15 cellular contexts compared by ENCODE assay signal in the genomic region with DNA sequence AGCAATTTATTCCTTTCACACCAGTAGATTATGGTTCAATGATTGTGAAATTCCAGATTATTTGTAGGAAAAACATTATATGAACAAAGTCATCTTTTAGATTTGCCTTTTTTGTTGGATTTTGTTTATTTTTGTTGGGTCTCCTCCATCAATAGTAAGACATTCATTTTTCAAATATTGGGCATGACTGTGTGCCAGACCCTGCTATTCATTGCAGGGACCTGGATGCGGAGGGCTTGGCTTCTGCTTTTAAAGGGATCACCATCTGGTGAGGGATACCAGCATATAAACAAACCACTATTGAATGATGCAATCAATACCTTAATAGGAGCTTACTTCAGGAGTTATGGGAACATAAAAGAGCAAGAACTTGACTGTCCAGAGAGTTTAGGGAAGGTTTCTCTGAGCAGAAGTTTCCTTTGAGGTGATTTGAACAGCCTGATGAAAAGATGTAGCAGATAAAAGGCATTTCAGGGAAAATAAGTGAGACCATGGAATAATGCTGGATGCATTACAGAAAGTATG.
DNase-seq lines count a peak whose midpoint lies in the region; TF ChIP-seq lines count a peak whose summit lies in the region.
"Had no signal": no experiment of that assay in that cellular context is flagged by ENCODE, and none has a peak within 500 bp of the region (broad histone marks: within the 10 kb centered on the region; RNA-seq: fewer than 3 reads in every experiment).

No MANE protein-coding gene starts in this region.

- DNase-seq in EH (ENCODE audit: low read depth) (peak; percentile 9), NCI-H1694 treated with DMSO at 0.1 percent for 48 hours (lab: John Stamatoyannopoulos, UW) (peak; percentile 75), NCI-H82 (lab: John Stamatoyannopoulos, UW) (peak; percentile 75), fibroblast of lung (ENCODE audit: low read depth in 2 of 2) (peak; percentile 59 to 74), SW 1271 (lab: John Stamatoyannopoulos, UW) (no peak), putamen (ENCODE audit: low spot score) (no peak), GF-D8 (lab: John Stamatoyannopoulos, UW) (no peak)
- DNase-seq in activated CD4-positive, alpha-beta T cell treated with anti-CD3 and anti-CD28 coated beads, Interleukin-2, amount 50 U/mL, for 48 hours = no peak
- DNase-seq: GOT3, HFFc6, MM.1S, NCI-H1092 treated with DMSO at 0.1 percent for 48 hours, NCI-H2029 treated with DMSO at 0.1 percent for 48 hours, T1000 had no signal

- no peaks in the 10 kb centered on the region for H3K79me2 ChIP-seq in fibroblast of lung (ENCODE audit: control insufficient read depth, insufficient read depth, low read length)

- no peak for TF ChIP-seq CTCF in fibroblast of lung (conservative IDR thresholded peaks at IDR 0.05 in 1 of 2, IDR thresholded peaks at IDR 0.05 in 1 of 2; ENCODE audit: low read depth in 1 of 2, low read length in 2 of 2)

- no peaks in the 10 kb centered on the region for H4K20me1 ChIP-seq in fibroblast of lung (ENCODE audit: control insufficient read depth, extremely low read depth, insufficient read depth, low read length)

- H3K27ac ChIP-seq in fibroblast of lung (ENCODE audit: insufficient read depth, low read length) = no peak overlapping the region

- H3K9me3 ChIP-seq in fibroblast of lung (ENCODE audit: control insufficient read depth, insufficient read depth, low read depth, low read length) = no peaks in the 10 kb centered on the region

- no peak overlapping the region for H3K9ac ChIP-seq in fibroblast of lung (ENCODE audit: insufficient read depth, low read length)

- H3K36me3 ChIP-seq in fibroblast of lung (ENCODE audit: control insufficient read depth, insufficient read depth, low read length) = no peaks in the 10 kb centered on the region

- no peak overlapping the region for H2AFZ ChIP-seq in fibroblast of lung (ENCODE audit: low read length)

- H3K4me2 ChIP-seq in fibroblast of lung (ENCODE audit: extremely low read depth, insufficient read depth, low read length) = no peak overlapping the region

- no peak overlapping the region for H3K4me3 ChIP-seq in fibroblast of lung (replicated peaks in 1 of 4; ENCODE audit: control extremely low read depth in 1 of 4, insufficient read depth in 1 of 4, low read depth in 3 of 4, low read length in 4 of 4)
- H3K4me3 ChIP-seq: GM12878 had no signal

- no peaks in the 10 kb centered on the region for H3K4me1 ChIP-seq in fibroblast of lung (ENCODE audit: control insufficient read depth, extremely low read depth, insufficient read depth, low read length)

- H3K27me3 ChIP-seq in fibroblast of lung (ENCODE audit: control insufficient read depth, insufficient read depth, low read length) = no peaks in the 10 kb centered on the region

Comparison
In these comparisons a context has a peak if more than half of its experiments do, and no peak if none do; other contexts are left out.
1. DNase-seq: peak in EH (single experiment), NCI-H1694 treated with DMSO at 0.1 percent for 48 hours (single experiment), NCI-H82 (single experiment) and fibroblast of lung (2 of 2); none in SW 1271 (0 of 2), putamen (single experiment), activated CD4-positive, alpha-beta T cell treated with anti-CD3 and anti-CD28 coated beads, Interleukin-2, amount 50 U/mL, for 48 hours (0 of 2) and GF-D8 (single experiment).